ENCODE assay signal across 25 cellular contexts in genomic region chr15:78314181-78314581, GRCh38. TPM values are rescaled to one million over a fixed set of nuclear protein-coding genes. Genes with fewer than 3 reads are reported as not detected.
DNase-seq lines count a peak whose midpoint lies in the region; FAIRE-seq and TF ChIP-seq lines count a peak whose summit lies in the region.
"Had no signal": no experiment of that assay in that cellular context is flagged by ENCODE, and none has a peak within 500 bp of the region (broad histone marks: within the 10 kb centered on the region; RNA-seq: fewer than 3 reads in every experiment).

No MANE protein-coding gene starts in this region.

- no peaks in the 10 kb centered on the region for H3K23me2 ChIP-seq in H1 (ENCODE audit: low read depth, low read length)

- H3K23ac ChIP-seq in H1 (ENCODE audit: insufficient read length): no peak overlapping the region

- H3K9me3 ChIP-seq in H1 (ENCODE audit: insufficient read depth in 2 of 2, low read depth in 1 of 2, low read length in 1 of 2) (no peaks in the 10 kb centered on the region), neural progenitor cell (ENCODE audit: low read depth) (no peaks in the 10 kb centered on the region)
- H3K9me3 ChIP-seq: A549, BE2C had no signal

- no peak for TF ChIP-seq POLR2A in H1 (IDR thresholded peaks at IDR 0.05; ENCODE audit: control extremely low read depth in 1 of 2, low read depth in 2 of 2, low read length in 2 of 2)

- H2AFZ ChIP-seq in H1 (ENCODE audit: low read length) (0 out of 2 replicates have a peak overlapping the region, but pooled peaks have one; percentile 21), neural progenitor cell (replicated peaks) (peak overlapping the region; percentile 40)

- FAIRE-seq in H1 (lab: Jason Lieb, UNC): no peak
- FAIRE-seq: A549, GM12892, H54, RCC 7860 had no signal

- POLR2A ChIA-PET in H1 (lab: Charles Lee; ENCODE audit: partially characterized antibody): interaction anchor here (2.5 kb wide), 1 partner anchor 28 kb away, joined by 6 read pairs; no protein-coding TSS in a partner anchor

- H4K5ac ChIP-seq in H1 (ENCODE audit: insufficient read length, low read depth, low read length): no peak overlapping the region

- DNase-seq in H7 (peak; percentile 56), H1 (ENCODE audit: low read depth in 1 of 2, low spot score in 2 of 2) (no peak), neural progenitor cell (ENCODE audit: low spot score) (no peak), type B pancreatic cell (ENCODE audit: extremely low spot score, unreplicated experiment) (no peak), germinal center (ENCODE audit: low spot score) (no peak), COR-L47 (lab: John Stamatoyannopoulos, UW) (no peak), H4 (ENCODE audit: low spot score) (no peak)
- DNase-seq: BE2C, DMS 273 treated with DMSO at 0.1 percent for 48 hours, DMS79 treated with DMSO at 0.1 percent for 48 hours, HFFc6, Kasumi-1, NCI-H1694, NCI-H2081, NCI-H2171 treated with DMSO at 0.1 percent for 48 hours, NCI-H524 treated with DMSO at 0.1 percent for 48 hours, NCI-H82, OCI-M1 had no signal

- no peak overlapping the region for H2BK120ac ChIP-seq in H1 (replicated peaks; ENCODE audit: low read depth, low read length)

- H3K4me3 ChIP-seq in H7 (ENCODE audit: insufficient read depth, low read depth, low read length) (no peak overlapping the region), H1 (ENCODE audit: extremely low read depth in 1 of 4, insufficient read depth in 2 of 4, low read depth in 3 of 4, low read length in 4 of 4) (no peak overlapping the region), neural progenitor cell (no peak overlapping the region)
- H3K4me3 ChIP-seq: A549 had no signal

- H3K27ac Mint-ChIP-seq in neural progenitor cell (peak overlapping the region; percentile 76), type B pancreatic cell (peak overlapping the region; percentile 50)
- H3K27ac Mint-ChIP-seq: HFFc6 had no signal

- no peak overlapping the region for H4K91ac ChIP-seq in H1 (replicated peaks; ENCODE audit: insufficient read length, low read length)

- no peak for TF ChIP-seq RAD21 in H1 (IDR thresholded peaks at IDR 0.05 in 1 of 2, conservative IDR thresholded peaks at IDR 0.05 in 1 of 2; ENCODE audit: low read depth in 2 of 2, low read length in 2 of 2)

- no peak overlapping the region for H2BK12ac ChIP-seq in H1 (ENCODE audit: low read depth, low read length)

- no peaks in the 10 kb centered on the region for H3K79me1 ChIP-seq in H1 (ENCODE audit: low read depth, low read length)

- H3K4me1 Mint-ChIP-seq in neural progenitor cell: peaks cover 50% of the 10 kb centered on the region
- peaks cover 49% of the 10 kb centered on the region for H3K4me1 Mint-ChIP-seq in type B pancreatic cell (ENCODE audit: unreplicated experiment)

- no peak overlapping the region for H3K56ac ChIP-seq in H1 (replicated peaks; ENCODE audit: insufficient read length, low read depth, low read length)

- H4K8ac ChIP-seq in H1 (ENCODE audit: extremely low read depth, insufficient read depth, low read length): no peak overlapping the region; the same call in 1 of the 2 replicates

- no peak overlapping the region for H3K4ac ChIP-seq in H1 (replicated peaks; ENCODE audit: insufficient read length, low read depth, low read length)

- no peaks in the 10 kb centered on the region for H3K79me2 ChIP-seq in H1 (ENCODE audit: control insufficient read depth in 1 of 2, insufficient read depth in 2 of 2, low read length in 2 of 2)
- H3K79me2 ChIP-seq in neural progenitor cell (ENCODE audit: low read depth): no peaks in the 10 kb centered on the region

- peaks cover 11% of the 10 kb centered on the region for H3K27me3 Mint-ChIP-seq in neural progenitor cell (ENCODE audit: insufficient read depth, low read depth)
- peaks cover 10% of the 10 kb centered on the region for H3K27me3 Mint-ChIP-seq in type B pancreatic cell

- peak overlapping the region; percentile 15 for H3K4me3 Mint-ChIP-seq in neural progenitor cell
- no peak overlapping the region for H3K4me3 Mint-ChIP-seq in type B pancreatic cell
- H3K4me3 Mint-ChIP-seq: HFFc6 had no signal

- peaks cover 0 to 23% (median 12%) of the 10 kb centered on the region in 4 experiments; a peak in 6 of 7 replicates for H3K4me1 ChIP-seq in H1 (replicated peaks in 1 of 4; ENCODE audit: control insufficient read depth in 3 of 4, insufficient read depth in 4 of 4, low read length in 3 of 4)
- peaks cover 44% of the 10 kb centered on the region for H3K4me1 ChIP-seq in neural progenitor cell
- H3K4me1 ChIP-seq: A549, BE2C had no signal

- H3K14ac ChIP-seq in H1 (ENCODE audit: insufficient read length): no peak overlapping the region

- no peak overlapping the region for H2AK5ac ChIP-seq in H1 (ENCODE audit: low read depth, low read length)

- H3K27me3 ChIP-seq in H7 (ENCODE audit: control insufficient read depth, insufficient read depth, low read length) (no peaks in the 10 kb centered on the region), H1 (replicated peaks in 1 of 4; ENCODE audit: control insufficient read depth in 3 of 4, extremely low read depth in 1 of 4, insufficient read depth in 3 of 4, low read length in 3 of 4) (no peaks in the 10 kb centered on the region), neural progenitor cell (no peaks in the 10 kb centered on the region)
- H3K27me3 ChIP-seq: BE2C had no signal

- no peak for TF ChIP-seq CTCF in H1 (IDR thresholded peaks at IDR 0.05; ENCODE audit: control extremely low read depth in 1 of 3, insufficient read depth in 1 of 3, low read depth in 1 of 3, low read length in 3 of 3)
- TF ChIP-seq CTCF in neural progenitor cell (IDR thresholded peaks at IDR 0.05): no peak
- no peak for TF ChIP-seq CTCF in type B pancreatic cell (conservative IDR thresholded peaks at IDR 0.05)

- H3K27ac ChIP-seq in H1 (ENCODE audit: low read depth, low read length): no peak overlapping the region
- H3K27ac ChIP-seq in neural progenitor cell: no peak overlapping the region
- H3K27ac ChIP-seq: A549 had no signal

- H3K36me3 Mint-ChIP-seq in neural progenitor cell: no peaks in the 10 kb centered on the region
- H3K36me3 Mint-ChIP-seq in type B pancreatic cell: no peaks in the 10 kb centered on the region

- H3K9me3 Mint-ChIP-seq in neural progenitor cell: no peaks in the 10 kb centered on the region
- no peaks in the 10 kb centered on the region for H3K9me3 Mint-ChIP-seq in type B pancreatic cell
- H3K9me3 Mint-ChIP-seq: HFFc6 had no signal

- H2BK15ac ChIP-seq in H1 (ENCODE audit: low read length): no peak overlapping the region

- H3K4me2 ChIP-seq in H1 (ENCODE audit: insufficient read depth in 1 of 2, low read depth in 2 of 2, low read length in 2 of 2) (no peak overlapping the region; a peak in 1 of 4 replicates), neural progenitor cell (peak overlapping the region; percentile 64)
- H3K4me2 ChIP-seq: A549 had no signal

- no peak for TF ChIP-seq EP300 in H1 (IDR thresholded peaks at IDR 0.05; ENCODE audit: borderline replicate concordance in 1 of 2, low read depth in 2 of 2, low read length in 2 of 2)

- H3F3A ChIP-seq in neural progenitor cell (ENCODE audit: low read depth): peaks cover 24% of the 10 kb centered on the region

- H3K36me3 ChIP-seq in H7 (replicated peaks; ENCODE audit: control insufficient read depth, insufficient read depth, low read length): no peaks in the 10 kb centered on the region
- H3K36me3 ChIP-seq in H1 (ENCODE audit: control insufficient read depth in 2 of 4, insufficient read depth in 4 of 4, low read length in 3 of 4): no peaks in the 10 kb centered on the region
- no peaks in the 10 kb centered on the region for H3K36me3 ChIP-seq in neural progenitor cell
- H3K36me3 ChIP-seq: BE2C had no signal

- H3K9ac ChIP-seq in H1 (replicated peaks in 1 of 4; ENCODE audit: extremely low read depth in 1 of 4, low read depth in 3 of 4, low read length in 3 of 4): no peak overlapping the region
- no peak overlapping the region for H3K9ac ChIP-seq in neural progenitor cell

- H3K18ac ChIP-seq in H1 (ENCODE audit: extremely low read depth, low read length): no peak overlapping the region

- no peak overlapping the region for H2BK5ac ChIP-seq in H1 (ENCODE audit: low read depth, low read length)

- CTCF ChIA-PET in H1 (lab: Charles Lee; ENCODE audit: partially characterized antibody): interaction anchor here (0.6 to 13.0 kb wide), 10 partner anchors 11 to 168 kb away, joined by 3 to 104 read pairs (median 4); partner anchors contain the start of gene CRABP1

- 90% methylated on average over 7 of the region's 7 CpGs; no CpG with 5 or more reads in 1 of the 2 experiments for WGBS in H1 (ENCODE audit: extremely low coverage in 1 of 2, insufficient coverage in 1 of 2, insufficient read length in 1 of 2, insufficient replicate concordance in 2 of 2, low coverage in 1 of 2, low lambda C conversion rate in 2 of 2, missing lambda C conversion rate in 1 of 2), 2 experiments

- no peaks in the 10 kb centered on the region for H4K20me1 ChIP-seq in H1 (replicated peaks in 1 of 2; ENCODE audit: control insufficient read depth in 1 of 2, insufficient read depth in 2 of 2, low read length in 2 of 2)
- H4K20me1 ChIP-seq in neural progenitor cell (ENCODE audit: low read depth): no peaks in the 10 kb centered on the region

- no peak overlapping the region for H2BK20ac ChIP-seq in H1 (ENCODE audit: low read length)

RNA-seq across cellular contexts. Expression of gene SKIC8, which starts 14.8 kb away (rescaled TPM):
- total RNA-seq in H7 (2014; rRNA removed; shearing (Covaris generic)): 64.0 and 87.1 TPM in 2 replicates
- 44.2 and 44.7 TPM in 2 replicates for total RNA-seq in H1 (2021; fragmentation: NEBNext Ultra II Directional; extraction: Animal tissue kit (Norgen Biotek cat#: 25700))
- 42.3 and 77.7 TPM in 2 replicates for polyA plus RNA-seq in H1 (2011; rRNA removed)
- 82.0 TPM for polyA plus RNA-seq in H1 (2011; cell fraction: cytosol; rRNA removed)
- 37.9 TPM for polyA plus RNA-seq in H1 (2011; cell fraction: nucleus; rRNA removed)
- 58.8 to 64.1 TPM (median 60.1 TPM) in 4 replicates for polyA plus RNA-seq in H1 (2012, experiment 1 of 2)
- 23.9 TPM for polyA plus RNA-seq in H1 (2012, experiment 2 of 2)
- 39.0 TPM for polyA plus RNA-seq in H1 (2013, experiment 1 of 2)
- polyA plus RNA-seq in H1 (2013, experiment 2 of 2): 37.6 TPM
- polyA minus RNA-seq in H1 (2011; rRNA and poly(A)+ RNA removed): 58.5 and 78.2 TPM in 2 replicates
- polyA minus RNA-seq in H1 (2011; cell fraction: cytosol; rRNA and poly(A)+ RNA removed): 44.5 TPM
- polyA minus RNA-seq in H1 (2011; cell fraction: nucleus; rRNA and poly(A)+ RNA removed): 22.7 TPM
- total RNA-seq in neural progenitor cell (ENCODE audit: low replicate concordance) (76.0 and 78.4 TPM in 2 replicates), type B pancreatic cell (ENCODE audit: low replicate concordance) (43.6 and 54.4 TPM in 2 replicates)
- total RNA-seq in H4 (2014; rRNA removed; shearing (Covaris generic)): 115 and 121 TPM in 2 replicates

RNA-seq across cellular contexts. Expression of gene CRABP1, which starts 26.0 kb away (rescaled TPM):
- 744 and 864 TPM in 2 replicates for total RNA-seq in H7 (2014; rRNA removed; shearing (Covaris generic))
- 385 and 388 TPM in 2 replicates for total RNA-seq in H1 (2021; fragmentation: NEBNext Ultra II Directional; extraction: Animal tissue kit (Norgen Biotek cat#: 25700))
- 600 and 655 TPM in 2 replicates for polyA plus RNA-seq in H1 (2011; rRNA removed)
- polyA plus RNA-seq in H1 (2011; cell fraction: cytosol; rRNA removed): 622 TPM
- 325 TPM for polyA plus RNA-seq in H1 (2011; cell fraction: nucleus; rRNA removed)
- polyA plus RNA-seq in H1 (2012, experiment 1 of 2): 523 to 649 TPM (median 571 TPM) in 4 replicates
- polyA plus RNA-seq in H1 (2012, experiment 2 of 2): 653 TPM
- 321 TPM for polyA plus RNA-seq in H1 (2013, experiment 1 of 2)
- 337 TPM for polyA plus RNA-seq in H1 (2013, experiment 2 of 2)
- 149 and 152 TPM in 2 replicates for polyA minus RNA-seq in H1 (2011; rRNA and poly(A)+ RNA removed)
- 118 TPM for polyA minus RNA-seq in H1 (2011; cell fraction: cytosol; rRNA and poly(A)+ RNA removed)
- polyA minus RNA-seq in H1 (2011; cell fraction: nucleus; rRNA and poly(A)+ RNA removed): 94.2 TPM
- total RNA-seq in neural progenitor cell (ENCODE audit: low replicate concordance): 320 and 454 TPM in 2 replicates
- 20.5 and 685 TPM in 2 replicates for total RNA-seq in type B pancreatic cell (ENCODE audit: low replicate concordance)
- total RNA-seq in H4 (2014; rRNA removed; shearing (Covaris generic)): not detected in 2 replicates
- total RNA-seq: HFFc6, MCF 10A, Right ventricle myocardium inferior, SK-MEL-5 had no signal

RNA-seq across cellular contexts. Expression of gene DNAJA4, which starts 49.8 kb away (rescaled TPM):
- total RNA-seq in H7 (2014; rRNA removed; shearing (Covaris generic)): 0.03 and 0.11 TPM in 2 replicates
- 2.5 and 3.6 TPM in 2 replicates for total RNA-seq in H1 (2021; fragmentation: NEBNext Ultra II Directional; extraction: Animal tissue kit (Norgen Biotek cat#: 25700))
- polyA plus RNA-seq in H1 (2011; rRNA removed): 5.1 and 6.2 TPM in 2 replicates
- 7.2 TPM for polyA plus RNA-seq in H1 (2011; cell fraction: cytosol; rRNA removed)
- polyA plus RNA-seq in H1 (2011; cell fraction: nucleus; rRNA removed): 12.6 TPM
- polyA plus RNA-seq in H1 (2012, experiment 1 of 2): 6.0 to 8.0 TPM (median 6.6 TPM) in 4 replicates
- 0.89 TPM for polyA plus RNA-seq in H1 (2012, experiment 2 of 2)
- polyA plus RNA-seq in H1 (2013, experiment 1 of 2): 0.83 TPM
- polyA plus RNA-seq in H1 (2013, experiment 2 of 2): 0.61 TPM
- 6.7 and 6.9 TPM in 2 replicates for polyA minus RNA-seq in H1 (2011; rRNA and poly(A)+ RNA removed)
- 4.8 TPM for polyA minus RNA-seq in H1 (2011; cell fraction: cytosol; rRNA and poly(A)+ RNA removed)
- 10.0 TPM for polyA minus RNA-seq in H1 (2011; cell fraction: nucleus; rRNA and poly(A)+ RNA removed)
- total RNA-seq in neural progenitor cell (ENCODE audit: low replicate concordance) (0.12 TPM in 1 of 2 replicates, not detected in the other), type B pancreatic cell (ENCODE audit: low replicate concordance) (0.10 and 15.0 TPM in 2 replicates)
- not detected in 2 replicates for total RNA-seq in H4 (2014; rRNA removed; shearing (Covaris generic))
- total RNA-seq: MCF 10A had no signal

Comparison
In these comparisons a context has a peak if more than half of its experiments do, and no peak if none do; other contexts are left out.
1. RNA of gene CRABP1, which starts 26.0 kb away (total RNA-seq): 744 to 864 TPM in H7, 20.5 to 685 TPM in type B pancreatic cell, 385 to 388 TPM in H1 and 320 to 454 TPM in neural progenitor cell; not detected in H4; every median in the first group is over 10 times any median in the second.